2 cellular contexts compared by ENCODE assay signal in genomic region chr7:31123726-31124125, GRCh38.
TF ChIP-seq lines count a peak whose summit lies in the region.

No MANE protein-coding gene starts in this region.

TF ChIP-seq in IMR-90, 13 proteins besides CTCF, POLR2A, EP300 and RAD21:
- TF ChIP-seq ELK1 (IDR thresholded peaks at IDR 0.05; ENCODE audit: borderline replicate concordance, low read depth, low read length) (no peak), NFE2L2 (IDR thresholded peaks at IDR 0.05; ENCODE audit: low read depth, low read length) (no peak), RFX5 (IDR thresholded peaks at IDR 0.05; ENCODE audit: low read depth, low read length) (no peak), RCOR1 (IDR thresholded peaks at IDR 0.05; ENCODE audit: insufficient replicate concordance, low read length) (no peak), BHLHE40 (IDR thresholded peaks at IDR 0.05; ENCODE audit: low read depth, low read length) (no peak), USF2 (IDR thresholded peaks at IDR 0.05; ENCODE audit: low read depth, low read length) (no peak), FOS (IDR thresholded peaks at IDR 0.05; ENCODE audit: low read depth, low read length) (no peak), CEBPB (IDR thresholded peaks at IDR 0.05; ENCODE audit: low read depth, low read length) (no peak), CHD1 (IDR thresholded peaks at IDR 0.05; ENCODE audit: low read depth, low read length) (no peak), MAFK (IDR thresholded peaks at IDR 0.05; ENCODE audit: low read depth, low read length) (no peak), MXI1 (IDR thresholded peaks at IDR 0.05; ENCODE audit: borderline replicate concordance, low read depth, low read length) (no peak), MAZ (IDR thresholded peaks at IDR 0.05; ENCODE audit: borderline replicate concordance, low read depth, low read length) (no peak), SMC3 (IDR thresholded peaks at IDR 0.05; ENCODE audit: low read depth, low read length) (no peak)

TF ChIP-seq in H1, 55 proteins besides CTCF, POLR2A, EP300 and RAD21:
- TF ChIP-seq GABPA (IDR thresholded peaks at IDR 0.05; ENCODE audit: borderline replicate concordance, insufficient read depth, low read length) (no peak), CTBP2 (IDR thresholded peaks at IDR 0.05; ENCODE audit: borderline replicate concordance, insufficient read depth, insufficient read length, low read length) (no peak), TCF12 (IDR thresholded peaks at IDR 0.05; ENCODE audit: low read depth, low read length) (no peak), BRCA1 (IDR thresholded peaks at IDR 0.05; ENCODE audit: low read depth, low read length) (no peak), JUND (IDR thresholded peaks at IDR 0.05; ENCODE audit: low read length) (no peak), SIRT6 (IDR thresholded peaks at IDR 0.05; ENCODE audit: low read length) (no peak), SRF (IDR thresholded peaks at IDR 0.05; ENCODE audit: low read depth, low read length) (no peak), JUN (IDR thresholded peaks at IDR 0.05; ENCODE audit: low read depth, low read length) (no peak), BCL11A (IDR thresholded peaks at IDR 0.05; ENCODE audit: low read depth in 2 of 2, low read length in 2 of 2) (no peak)
TF ChIP-seq in H1: peak in this region for 0.
